In the genomic region with DNA sequence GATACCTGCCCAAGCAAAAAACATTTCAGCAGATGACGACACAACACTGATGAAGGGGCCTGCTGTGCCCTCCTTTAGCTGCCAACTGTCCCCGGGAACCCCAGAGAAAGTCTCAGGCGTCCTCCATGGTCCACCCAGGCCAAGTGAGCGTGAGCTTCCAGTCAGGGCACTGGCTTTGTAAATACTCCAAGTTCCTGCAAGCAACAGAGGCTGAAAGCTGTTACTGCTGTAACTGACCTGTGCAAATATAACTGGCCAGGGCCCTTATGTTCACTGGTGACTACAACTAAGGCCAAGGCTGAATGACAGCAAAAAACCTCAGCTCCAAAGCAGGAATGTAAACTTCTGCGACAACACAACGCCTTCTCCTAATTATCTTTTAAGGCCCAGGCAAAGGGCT, we compare ENCODE assay signal across 8 cellular contexts. TPM values are rescaled to one million over a fixed set of nuclear protein-coding genes. Genes with fewer than 3 reads are reported as not detected.
DNase-seq lines count a peak whose midpoint lies in the region; ATAC-seq and TF ChIP-seq lines count a peak whose summit lies in the region.

No MANE protein-coding gene starts in this region.

- peak overlapping the region; percentile 94 for H3K27ac Mint-ChIP-seq in activated naive CD8-positive, alpha-beta T cell treated with anti-CD3 and anti-CD28 coated beads, Interleukin-2, amount 50 U/mL, for 24 hours
- H3K27ac Mint-ChIP-seq in immature natural killer cell: peak overlapping the region; percentile 84 to 94 (median 90)
- peak overlapping the region; percentile 64 to 90 for H3K27ac Mint-ChIP-seq in stimulated activated naive CD8-positive, alpha-beta T cell treated with anti-CD3 and anti-CD28 coated beads, Interleukin-15, amount 100 ng/mL, for 72 hours

- ATAC-seq in activated naive CD8-positive, alpha-beta T cell treated with anti-CD3 and anti-CD28 coated beads, Interleukin-2, amount 50 U/mL, for 24 hours: no peak
- no peak for ATAC-seq in stimulated activated naive CD8-positive, alpha-beta T cell treated with anti-CD3 and anti-CD28 coated beads, Interleukin-15, amount 100 ng/mL, for 72 hours
- no peak for ATAC-seq in body of pancreas
- ATAC-seq in HG02973 (IDR thresholded peaks at IDR 0.05; ENCODE audit: unreplicated experiment): no peak

- H3K4me3 ChIP-seq in KMS-11 (IDR thresholded peaks at IDR 0.05; ENCODE audit: insufficient read depth, low read depth, low read length) (no peak overlapping the region), body of pancreas (no peak overlapping the region)

- H3K27me3 ChIP-seq in KMS-11 (ENCODE audit: insufficient read depth, low read depth) (no peaks in the 10 kb centered on the region), body of pancreas (no peaks in the 10 kb centered on the region)

- intact Hi-C loops in body of pancreas (cut with DNase I): no loop called here

- H3K4me1 ChIP-seq in KMS-11 (ENCODE audit: low read depth, poor library complexity, severe bottlenecking): peaks cover 97% of the 10 kb centered on the region
- H3K4me1 ChIP-seq in body of pancreas: peaks cover 18% of the 10 kb centered on the region

- peaks cover 73% of the 10 kb centered on the region for H3K36me3 Mint-ChIP-seq in activated naive CD8-positive, alpha-beta T cell treated with anti-CD3 and anti-CD28 coated beads, Interleukin-2, amount 50 U/mL, for 24 hours (ENCODE audit: low read depth)
- peaks cover 0 to 30% (median 4%) of the 10 kb centered on the region in 3 donors for H3K36me3 Mint-ChIP-seq in immature natural killer cell

- no peak overlapping the region for H2AFZ ChIP-seq in KMS-11 (ENCODE audit: low read depth)

- 91 to 95% methylated on average over 6 of the region's 6 CpGs for WGBS in body of pancreas, 2 donors

- no peaks in the 10 kb centered on the region for H3K36me3 ChIP-seq in KMS-11 (ENCODE audit: insufficient read depth)
- H3K36me3 ChIP-seq in body of pancreas (replicated peaks in 1 of 2; ENCODE audit: insufficient read depth in 1 of 2, low read depth in 2 of 2): peaks cover 0 to 7% of the 10 kb centered on the region in 2 donors

- TF ChIP-seq CTCF in KMS-11 (conservative IDR thresholded peaks at IDR 0.05; ENCODE audit: low read depth, low read length): no peak
- TF ChIP-seq CTCF in body of pancreas (IDR thresholded peaks at IDR 0.05): no peak

- no peak overlapping the region for H3K9ac ChIP-seq in KMS-11

- peaks cover 98% of the 10 kb centered on the region for H3K4me1 Mint-ChIP-seq in activated naive CD8-positive, alpha-beta T cell treated with anti-CD3 and anti-CD28 coated beads, Interleukin-2, amount 50 U/mL, for 24 hours
- H3K4me1 Mint-ChIP-seq in immature natural killer cell: peaks cover 95 to 100% of the 10 kb centered on the region in 2 donors
- peaks cover 100% of the 10 kb centered on the region for H3K4me1 Mint-ChIP-seq in stimulated activated naive CD8-positive, alpha-beta T cell treated with anti-CD3 and anti-CD28 coated beads, Interleukin-15, amount 100 ng/mL, for 72 hours

- no peak overlapping the region; the same call in 1 of the 2 replicates for H3K4me2 ChIP-seq in KMS-11

- H3K79me2 ChIP-seq in KMS-11 (ENCODE audit: insufficient read depth, low read depth): peaks cover 87% of the 10 kb centered on the region

- no peaks in the 10 kb centered on the region for H3K9me3 Mint-ChIP-seq in activated naive CD8-positive, alpha-beta T cell treated with anti-CD3 and anti-CD28 coated beads, Interleukin-2, amount 50 U/mL, for 24 hours
- H3K9me3 Mint-ChIP-seq in immature natural killer cell: no peaks in the 10 kb centered on the region
- no peaks in the 10 kb centered on the region for H3K9me3 Mint-ChIP-seq in stimulated activated naive CD8-positive, alpha-beta T cell treated with anti-CD3 and anti-CD28 coated beads, Interleukin-15, amount 100 ng/mL, for 72 hours

- no peaks in the 10 kb centered on the region for H4K20me1 ChIP-seq in KMS-11 (ENCODE audit: insufficient read depth)

- TF ChIP-seq POLR2A in body of pancreas (IDR thresholded peaks at IDR 0.05): no peak

- DNase-seq in activated naive CD8-positive, alpha-beta T cell treated with anti-CD3 and anti-CD28 coated beads, Interleukin-2, amount 50 U/mL, for 24 hours: no peak
- DNase-seq in immature natural killer cell: no peak
- no peak for DNase-seq in stimulated activated naive CD8-positive, alpha-beta T cell treated with anti-CD3 and anti-CD28 coated beads, Interleukin-15, amount 100 ng/mL, for 72 hours
- DNase-seq in activated effector memory CD4-positive, alpha-beta T cell treated with Interleukin-2 at 50 U/mL for 16 hours: no peak
- DNase-seq in NCI-H1092 (lab: John Stamatoyannopoulos, UW): no peak
- no peak for DNase-seq in body of pancreas

- H3K4me3 Mint-ChIP-seq in activated naive CD8-positive, alpha-beta T cell treated with anti-CD3 and anti-CD28 coated beads, Interleukin-2, amount 50 U/mL, for 24 hours: no peak overlapping the region
- H3K4me3 Mint-ChIP-seq in immature natural killer cell: peak overlapping the region in 4 of 5 donors; percentile 40 to 73 (median 61)
- H3K4me3 Mint-ChIP-seq in stimulated activated naive CD8-positive, alpha-beta T cell treated with anti-CD3 and anti-CD28 coated beads, Interleukin-15, amount 100 ng/mL, for 72 hours: peak overlapping the region; percentile 69 to 83

- H3K27ac ChIP-seq in KMS-11: peak overlapping the region; percentile 47; the same call in 1 of the 2 replicates
- H3K27ac ChIP-seq in body of pancreas: no peak overlapping the region

- no peaks in the 10 kb centered on the region for H3K27me3 Mint-ChIP-seq in activated naive CD8-positive, alpha-beta T cell treated with anti-CD3 and anti-CD28 coated beads, Interleukin-2, amount 50 U/mL, for 24 hours
- H3K27me3 Mint-ChIP-seq in immature natural killer cell (ENCODE audit: low read depth in 3 of 3): peaks cover 0 to 7% (median 2%) of the 10 kb centered on the region in 3 donors
- H3K27me3 Mint-ChIP-seq in stimulated activated naive CD8-positive, alpha-beta T cell treated with anti-CD3 and anti-CD28 coated beads, Interleukin-15, amount 100 ng/mL, for 72 hours: no peaks in the 10 kb centered on the region

- no peaks in the 10 kb centered on the region for H3K9me3 ChIP-seq in body of pancreas

RNA-seq across cellular contexts. Expression of a gene that starts 8.2 kb away (rescaled TPM):
- 100 to 1,000 TPM; 339 to 509 (median 401) TPM for polyA plus RNA-seq in immature natural killer cell
- total RNA-seq in body of pancreas: 10 to 100 TPM; 46.1 to 51.9 TPM
